ENCODE assay signal across 8 cellular contexts in genomic region chr2:218068721-218069334, GRCh38. TPM values are rescaled to one million over a fixed set of nuclear protein-coding genes. Genes with fewer than 3 reads are reported as not detected.
DNase-seq lines count a peak whose midpoint lies in the region; ATAC-seq, FAIRE-seq and TF ChIP-seq lines count a peak whose summit lies in the region.
"Not testable (repeated sequence)": the region's sequence is repeated elsewhere in the genome, so short reads cannot be mapped to it uniquely, and the experiment has no call there.

Gene RUFY4 (plus strand): TSS chr2:218069253. CDS start chr2:218070606, 1,353 bp downstream.

- CTCF ChIA-PET in WTC11 (lab: Charles Lee) = interaction anchor here (0.6 to 1.5 kb wide), 41 partner anchors 10 to 1377 kb away, joined by 3 to 24 read pairs (median 4); partner anchors contain the start of genes CXCR2 and TNS1

- ATAC-seq in GM19023 (IDR thresholded peaks at IDR 0.05; ENCODE audit: unreplicated experiment) (peak; percentile 83), HG03175 (IDR thresholded peaks at IDR 0.05; ENCODE audit: unreplicated experiment) (peak; percentile 89), WTC11 (peak; percentile 82)

- peak; percentile 59 for DNase-seq in AG08395 (ENCODE audit: low spot score)
- peak; percentile 89 for DNase-seq in NCI-H2227 (lab: John Stamatoyannopoulos, UW; ENCODE audit: unreplicated experiment)
- DNase-seq in WTC11 (ENCODE audit: low spot score) = peak; percentile 73
- DNase-seq in cardiac fibroblast (ENCODE audit: low read depth in 2 of 2) = peak; percentile 69 to 71
- peak; percentile 32 for DNase-seq in stimulated activated CD4-positive, alpha-beta T cell treated with anti-CD3 and anti-CD28 coated beads, Interleukin-12 subunit alpha, Interleukin-12 subunit beta, amount 100 ng/mL, for 24 hours (ENCODE audit: low read depth in 2 of 2)

- peaks cover 11% of the 10 kb centered on the region for H3K27me3 Mint-ChIP-seq in WTC11 (ENCODE audit: low read depth)

- TF ChIP-seq CTCF in WTC11 (IDR thresholded peaks at IDR 0.05) (peak; percentile 78; the same call in 1 of the 2 replicates), cardiac fibroblast (IDR thresholded peaks at IDR 0.05; ENCODE audit: low read depth, low read length) (peak; percentile 75)

- H3K4me3 ChIP-seq in cardiac fibroblast (replicated peaks in 1 of 2; ENCODE audit: low read depth in 2 of 2, low read length in 2 of 2) = peak within 1 kb of the TSS in 1 of 2 donors; percentile 10

- H3K4me1 Mint-ChIP-seq in WTC11 = peaks cover 23% of the 10 kb centered on the region

- not testable (repeated sequence) for H3K9me3 Mint-ChIP-seq in WTC11

- H3K4me3 Mint-ChIP-seq in WTC11 = peak within 1 kb of the TSS; percentile 41

- FAIRE-seq in islet of Langerhans (lab: Jason Lieb, UNC) = peak; percentile 27

- POLR2A ChIA-PET in WTC11 (lab: Charles Lee) = not testable (repeated sequence)

- not testable (repeated sequence) for H3K36me3 Mint-ChIP-seq in WTC11

- not testable (repeated sequence) for H3K27ac Mint-ChIP-seq in WTC11

TF ChIP-seq in WTC11, 78 proteins besides CTCF, POLR2A, EP300 and RAD21:
- TF ChIP-seq MAX (CRISPR knock-in tag; IDR thresholded peaks at IDR 0.05) (peak; percentile 32; the same call in 1 of the 2 replicates), ZNF423 (CRISPR knock-in tag; IDR thresholded peaks at IDR 0.05) (peak; percentile 80)

RNA-seq across cellular contexts. Expression of gene RUFY4, which starts in this region (rescaled TPM):
- total RNA-seq in WTC11 (2021) = 0.31 to 0.64 TPM (median 0.57 TPM) in 3 replicates

Comparison
In these comparisons a context has a peak if more than half of its experiments do, and no peak if none do; other contexts are left out.
1. Peak in DNase-seq and ATAC-seq in WTC11; RNA of the gene not detected or under 1 TPM.
2. DNase-seq: peak in every context shown above with its lines; median percentile 89 in NCI-H2227; 73 in WTC11; 70 in cardiac fibroblast; 59 in AG08395; 32 in stimulated activated CD4-positive, alpha-beta T cell treated with anti-CD3 and anti-CD28 coated beads, Interleukin-12 subunit alpha, Interleukin-12 subunit beta, amount 100 ng/mL, for 24 hours.